ENCODE assay signal across 26 cellular contexts in genomic region chr18:25399554-25399953, GRCh38. TPM values are rescaled to one million over a fixed set of nuclear protein-coding genes. Genes with fewer than 3 reads are reported as not detected.
DNase-seq lines count a peak whose midpoint lies in the region; ATAC-seq, FAIRE-seq and TF ChIP-seq lines count a peak whose summit lies in the region.
"Had no signal": no experiment of that assay in that cellular context is flagged by ENCODE, and none has a peak within 500 bp of the region (broad histone marks: within the 10 kb centered on the region; RNA-seq: fewer than 3 reads in every experiment).

No MANE protein-coding gene starts in this region.

- H2AK5ac ChIP-seq in H1 (ENCODE audit: low read depth, low read length): no peak overlapping the region

- DNase-seq in Daoy (ENCODE audit: low read depth): peak; percentile 7
- DNase-seq in M059J (ENCODE audit: low read depth): peak; percentile 78
- DNase-seq in H1 (ENCODE audit: low read depth in 1 of 2, low spot score in 2 of 2): no peak
- no peak for DNase-seq in neural progenitor cell (ENCODE audit: low spot score)
- no peak for DNase-seq in foreskin fibroblast
- DNase-seq in left lobe of liver (ENCODE audit: low spot score): no peak
- DNase-seq in NCI-H510A treated with DMSO at 0.1 percent for 48 hours (lab: John Stamatoyannopoulos, UW): no peak
- no peak for DNase-seq in osteocyte (ENCODE audit: extremely low spot score, unreplicated experiment)
- DNase-seq: activated CD4-positive, alpha-beta T cell treated with anti-CD3 and anti-CD28 coated beads, Interleukin-2, amount 50 U/mL, for 4 hours; activated naive CD4-positive, alpha-beta T cell; anterior cingulate cortex; CD4-positive, alpha-beta memory T cell; cerebellar nuclear complex; effector CD4-positive, alpha-beta T cell; heart left ventricle; KG1; naive B cell; NCI-H2029 treated with DMSO at 0.1 percent for 48 hours; NCI-H446 treated with DMSO at 0.1 percent for 48 hours; SIG-M5; stimulated activated CD4-positive, alpha-beta T cell treated with anti-CD3 and anti-CD28 coated beads, Interleukin-4, amount 100 ng/mL, for 4 hours; substantia nigra; T-helper 2 cell; WERI-Rb-1 had no signal

- H3K9me3 ChIP-seq in H1 (ENCODE audit: insufficient read depth in 2 of 2, low read depth in 1 of 2, low read length in 1 of 2) (no peaks in the 10 kb centered on the region), neural progenitor cell (ENCODE audit: low read depth) (no peaks in the 10 kb centered on the region)

- H4K20me1 ChIP-seq in H1 (replicated peaks in 1 of 2; ENCODE audit: control insufficient read depth in 1 of 2, insufficient read depth in 2 of 2, low read length in 2 of 2): no peaks in the 10 kb centered on the region
- H4K20me1 ChIP-seq in neural progenitor cell (ENCODE audit: low read depth): no peaks in the 10 kb centered on the region

- TF ChIP-seq EP300 in H1 (IDR thresholded peaks at IDR 0.05; ENCODE audit: borderline replicate concordance in 1 of 2, low read depth in 2 of 2, low read length in 2 of 2): no peak

- H3K4me3 ChIP-seq in H1 (ENCODE audit: extremely low read depth in 1 of 4, insufficient read depth in 2 of 4, low read depth in 3 of 4, low read length in 4 of 4) (no peak overlapping the region), neural progenitor cell (no peak overlapping the region), foreskin fibroblast (ENCODE audit: low read depth in 1 of 2, low read length in 2 of 2) (no peak overlapping the region)
- H3K4me3 ChIP-seq: heart left ventricle, skin epidermis had no signal

- H3K9ac ChIP-seq in H1 (replicated peaks in 1 of 4; ENCODE audit: extremely low read depth in 1 of 4, low read depth in 3 of 4, low read length in 3 of 4): no peak overlapping the region
- H3K9ac ChIP-seq in neural progenitor cell: no peak overlapping the region

- no peaks in the 10 kb centered on the region for H3K79me2 ChIP-seq in H1 (ENCODE audit: control insufficient read depth in 1 of 2, insufficient read depth in 2 of 2, low read length in 2 of 2)
- no peaks in the 10 kb centered on the region for H3K79me2 ChIP-seq in neural progenitor cell (ENCODE audit: low read depth)

- H3K4me1 Mint-ChIP-seq in neural progenitor cell (peaks cover 13% of the 10 kb centered on the region), osteocyte (ENCODE audit: unreplicated experiment) (no peaks in the 10 kb centered on the region)
- H3K4me1 Mint-ChIP-seq: CD4-positive, alpha-beta memory T cell; naive B cell had no signal

- no peak for TF ChIP-seq RAD21 in H1 (IDR thresholded peaks at IDR 0.05 in 1 of 2, conservative IDR thresholded peaks at IDR 0.05 in 1 of 2; ENCODE audit: low read depth in 2 of 2, low read length in 2 of 2)

- no peak overlapping the region for H2BK15ac ChIP-seq in H1 (ENCODE audit: low read length)

- H3K79me1 ChIP-seq in H1 (ENCODE audit: low read depth, low read length): no peaks in the 10 kb centered on the region

- H2BK120ac ChIP-seq in H1 (replicated peaks; ENCODE audit: low read depth, low read length): no peak overlapping the region

- H3K36me3 Mint-ChIP-seq in neural progenitor cell (peaks cover 5% of the 10 kb centered on the region), osteocyte (ENCODE audit: unreplicated experiment) (no peaks in the 10 kb centered on the region)
- H3K36me3 Mint-ChIP-seq: CD4-positive, alpha-beta memory T cell had no signal

- H4K8ac ChIP-seq in H1 (ENCODE audit: extremely low read depth, insufficient read depth, low read length): no peak overlapping the region

- H3K9me3 Mint-ChIP-seq in neural progenitor cell: peaks cover 14% of the 10 kb centered on the region
- H3K9me3 Mint-ChIP-seq in osteocyte (ENCODE audit: unreplicated experiment): peaks cover 12% of the 10 kb centered on the region

- no peak for FAIRE-seq in H1 (lab: Jason Lieb, UNC)
- FAIRE-seq: islet of Langerhans had no signal

- POLR2A ChIA-PET in H1 (lab: Charles Lee; ENCODE audit: partially characterized antibody): no interaction called here

- H3K27ac Mint-ChIP-seq in neural progenitor cell: no peak overlapping the region
- H3K27ac Mint-ChIP-seq in osteocyte (ENCODE audit: unreplicated experiment): no peak overlapping the region
- H3K27ac Mint-ChIP-seq: CD4-positive, alpha-beta memory T cell; naive B cell had no signal

- no peak overlapping the region for H4K91ac ChIP-seq in H1 (replicated peaks; ENCODE audit: insufficient read length, low read length)

- H3K23ac ChIP-seq in H1 (ENCODE audit: insufficient read length): no peak overlapping the region

- CTCF ChIA-PET in H1 (lab: Charles Lee; ENCODE audit: partially characterized antibody): interaction anchor here (0.6 kb wide), 1 partner anchor 11 kb away, joined by 3 read pairs; no protein-coding TSS in a partner anchor

- no peaks in the 10 kb centered on the region for H3F3A ChIP-seq in neural progenitor cell (ENCODE audit: low read depth)

- ATAC-seq in left lobe of liver: no peak
- ATAC-seq: heart left ventricle had no signal

- no peak for TF ChIP-seq POLR2A in H1 (IDR thresholded peaks at IDR 0.05; ENCODE audit: control extremely low read depth in 1 of 2, low read depth in 2 of 2, low read length in 2 of 2)

- no peak overlapping the region for H2BK5ac ChIP-seq in H1 (ENCODE audit: low read depth, low read length)

- no peak overlapping the region for H3K4me3 Mint-ChIP-seq in neural progenitor cell
- H3K4me3 Mint-ChIP-seq in osteocyte (ENCODE audit: unreplicated experiment): no peak overlapping the region
- H3K4me3 Mint-ChIP-seq: CD4-positive, alpha-beta memory T cell; naive B cell had no signal

- H3K4me2 ChIP-seq in H1 (ENCODE audit: insufficient read depth in 1 of 2, low read depth in 2 of 2, low read length in 2 of 2) (no peak overlapping the region), neural progenitor cell (no peak overlapping the region)

- no peaks in the 10 kb centered on the region for H3K23me2 ChIP-seq in H1 (ENCODE audit: low read depth, low read length)

- H3K4me1 ChIP-seq in H1 (replicated peaks in 1 of 4; ENCODE audit: control insufficient read depth in 3 of 4, insufficient read depth in 4 of 4, low read length in 3 of 4): no peaks in the 10 kb centered on the region
- no peaks in the 10 kb centered on the region for H3K4me1 ChIP-seq in neural progenitor cell
- H3K4me1 ChIP-seq: heart left ventricle had no signal

- H4K5ac ChIP-seq in H1 (ENCODE audit: insufficient read length, low read depth, low read length): no peak overlapping the region

- no peak overlapping the region for H3K4ac ChIP-seq in H1 (replicated peaks; ENCODE audit: insufficient read length, low read depth, low read length)

- no peak overlapping the region for H3K18ac ChIP-seq in H1 (ENCODE audit: extremely low read depth, low read length)

- H3K36me3 ChIP-seq in H1 (ENCODE audit: control insufficient read depth in 2 of 4, insufficient read depth in 4 of 4, low read length in 3 of 4) (no peaks in the 10 kb centered on the region), neural progenitor cell (no peaks in the 10 kb centered on the region)
- H3K36me3 ChIP-seq: heart left ventricle, WERI-Rb-1 had no signal

- H3K27ac ChIP-seq in H1 (ENCODE audit: low read depth, low read length): no peak overlapping the region
- no peak overlapping the region for H3K27ac ChIP-seq in neural progenitor cell
- H3K27ac ChIP-seq: heart left ventricle, skin epidermis, WERI-Rb-1 had no signal

- no peak overlapping the region for H2BK20ac ChIP-seq in H1 (ENCODE audit: low read length)

- peak overlapping the region; percentile 55; the same call in 1 of the 2 replicates for H2AFZ ChIP-seq in H1 (ENCODE audit: low read length)
- H2AFZ ChIP-seq in neural progenitor cell (replicated peaks): peak overlapping the region; percentile 41

- H3K27me3 Mint-ChIP-seq in neural progenitor cell (ENCODE audit: insufficient read depth, low read depth) (peaks cover 4% of the 10 kb centered on the region), osteocyte (ENCODE audit: unreplicated experiment) (peaks cover 12% of the 10 kb centered on the region)
- H3K27me3 Mint-ChIP-seq: CD4-positive, alpha-beta memory T cell had no signal

- H3K14ac ChIP-seq in H1 (ENCODE audit: insufficient read length): no peak overlapping the region

- H2BK12ac ChIP-seq in H1 (ENCODE audit: low read depth, low read length): no peak overlapping the region

- H3K27me3 ChIP-seq in H1 (replicated peaks in 1 of 4; ENCODE audit: control insufficient read depth in 3 of 4, extremely low read depth in 1 of 4, insufficient read depth in 3 of 4, low read length in 3 of 4): no peaks in the 10 kb centered on the region
- H3K27me3 ChIP-seq in neural progenitor cell: no peaks in the 10 kb centered on the region
- H3K27me3 ChIP-seq: heart left ventricle had no signal

- H3K56ac ChIP-seq in H1 (replicated peaks; ENCODE audit: insufficient read length, low read depth, low read length): no peak overlapping the region

- no peak for TF ChIP-seq CTCF in H1 (IDR thresholded peaks at IDR 0.05; ENCODE audit: control extremely low read depth in 1 of 3, insufficient read depth in 1 of 3, low read depth in 1 of 3, low read length in 3 of 3)
- TF ChIP-seq CTCF in neural progenitor cell (IDR thresholded peaks at IDR 0.05): no peak
- TF ChIP-seq CTCF in foreskin fibroblast (IDR thresholded peaks at IDR 0.05; ENCODE audit: low read depth, low read length): no peak
- TF ChIP-seq CTCF in osteocyte (IDR thresholded peaks at IDR 0.05): no peak

TF ChIP-seq in H1, 55 proteins besides CTCF, POLR2A, EP300 and RAD21 (continues in another document):
- TF ChIP-seq CBX5 (IDR thresholded peaks at IDR 0.05; ENCODE audit: low read depth, low read length) (no peak), POU5F1 (IDR thresholded peaks at IDR 0.05; ENCODE audit: low read depth, low read length) (no peak), E2F6 (IDR thresholded peaks at IDR 0.05) (no peak), SUZ12 (IDR thresholded peaks at IDR 0.05; ENCODE audit: low read length) (no peak)

RNA-seq across cellular contexts. Expression of gene ZNF521, which starts 47.6 kb away (rescaled TPM):
- total RNA-seq in Daoy (2014; rRNA removed; shearing (Covaris generic)): 8.5 and 10.7 TPM in 2 replicates
- total RNA-seq in M059J (2014; rRNA removed; shearing (Covaris generic)): 8.3 and 20.4 TPM in 2 replicates
- 15.8 and 16.8 TPM in 2 replicates for total RNA-seq in H1 (2021; fragmentation: NEBNext Ultra II Directional; extraction: Animal tissue kit (Norgen Biotek cat#: 25700))
- polyA plus RNA-seq in H1 (2011; rRNA removed): 9.5 and 12.6 TPM in 2 replicates
- 24.2 TPM for polyA plus RNA-seq in H1 (2011; cell fraction: cytosol; rRNA removed)
- polyA plus RNA-seq in H1 (2011; cell fraction: nucleus; rRNA removed): 27.7 TPM
- 8.9 to 12.8 TPM (median 10.5 TPM) in 4 replicates for polyA plus RNA-seq in H1 (2012, experiment 1 of 2)
- polyA plus RNA-seq in H1 (2012, experiment 2 of 2): 0.41 TPM
- 3.7 TPM for polyA plus RNA-seq in H1 (2013, experiment 1 of 2)
- 2.9 TPM for polyA plus RNA-seq in H1 (2013, experiment 2 of 2)
- 84.4 and 98.4 TPM in 2 replicates for polyA minus RNA-seq in H1 (2011; rRNA and poly(A)+ RNA removed)
- 14.1 TPM for polyA minus RNA-seq in H1 (2011; cell fraction: cytosol; rRNA and poly(A)+ RNA removed)
- polyA minus RNA-seq in H1 (2011; cell fraction: nucleus; rRNA and poly(A)+ RNA removed): 120 TPM
- total RNA-seq in neural progenitor cell (ENCODE audit: low replicate concordance) (136 and 148 TPM in 2 replicates), left lobe of liver (1.6 TPM), osteocyte (52.2 and 57.1 TPM in 2 replicates)
- total RNA-seq: CD4-positive, alpha-beta memory T cell had no signal
- polyA plus RNA-seq: CD4-positive, alpha-beta memory T cell had no signal

Comparison
In these comparisons a context has a peak if more than half of its experiments do, and no peak if none do; other contexts are left out.
1. DNase-seq: peak in Daoy (single experiment) and M059J (single experiment); none in H1 (0 of 2), neural progenitor cell (single experiment), foreskin fibroblast (0 of 2), left lobe of liver (single experiment), NCI-H510A treated with DMSO at 0.1 percent for 48 hours (single experiment) and osteocyte (single experiment).